In genomic region chr17:73829676-73830280, GRCh38 we compare ENCODE assay signal across 25 cellular contexts.
DNase-seq lines count a peak whose midpoint lies in the region; ATAC-seq, FAIRE-seq and TF ChIP-seq lines count a peak whose summit lies in the region.
"Had no signal": no experiment of that assay in that cellular context is flagged by ENCODE, and none has a peak within 500 bp of the region (broad histone marks: within the 10 kb centered on the region; RNA-seq: fewer than 3 reads in every experiment).

No MANE protein-coding gene starts in this region.

- H3K9me3 Mint-ChIP-seq in WTC11: peaks cover 4% of the 10 kb centered on the region; the same call in 1 of the 2 replicates
- peaks cover 0 to 3% (median 0%) of the 10 kb centered on the region in 11 donors for H3K9me3 Mint-ChIP-seq in naive thymus-derived CD4-positive, alpha-beta T cell
- H3K9me3 Mint-ChIP-seq: CD8-positive, alpha-beta memory T cell had no signal

- no peak overlapping the region for H3K4me3 Mint-ChIP-seq in WTC11
- H3K4me3 Mint-ChIP-seq in naive thymus-derived CD4-positive, alpha-beta T cell: peak overlapping the region in 7 of 10 donors; percentile 1 to 89 (median 67)
- H3K4me3 Mint-ChIP-seq: IgD-negative memory B cell had no signal

- peaks cover 45% of the 10 kb centered on the region for H3K27me3 Mint-ChIP-seq in WTC11 (ENCODE audit: low read depth)
- H3K27me3 Mint-ChIP-seq in naive thymus-derived CD4-positive, alpha-beta T cell: peaks cover 0 to 4% (median 2%) of the 10 kb centered on the region in 5 donors

- 91% methylated on average over 13 of the region's 13 CpGs for WGBS in smooth muscle cell (ENCODE audit: low lambda C conversion rate)

- H3K27ac ChIP-seq in naive thymus-derived CD4-positive, alpha-beta T cell (ENCODE audit: low read depth, low read length): no peak overlapping the region
- no peak overlapping the region for H3K27ac ChIP-seq in smooth muscle cell (ENCODE audit: low read depth)
- H3K27ac ChIP-seq: KMS-11, PC-9, SJCRH30 had no signal

- TF ChIP-seq CTCF in WTC11 (IDR thresholded peaks at IDR 0.05): no peak
- TF ChIP-seq CTCF in smooth muscle cell (IDR thresholded peaks at IDR 0.05; ENCODE audit: borderline replicate concordance, insufficient read depth, poor library complexity, severe bottlenecking): no peak

- CTCF ChIA-PET in WTC11 (lab: Charles Lee): no interaction called here
- CTCF ChIA-PET in naive thymus-derived CD4-positive, alpha-beta T cell (lab: Charles Lee): no interaction called here

- H3K36me3 ChIP-seq in naive thymus-derived CD4-positive, alpha-beta T cell (ENCODE audit: control insufficient read depth in 2 of 3, insufficient read depth in 3 of 3, low read length in 3 of 3): no peaks in the 10 kb centered on the region
- no peaks in the 10 kb centered on the region for H3K36me3 ChIP-seq in smooth muscle cell (ENCODE audit: low read depth)
- H3K36me3 ChIP-seq: SJCRH30 had no signal

- POLR2A ChIA-PET in WTC11 (lab: Charles Lee): no interaction called here
- POLR2A ChIA-PET in naive thymus-derived CD4-positive, alpha-beta T cell (lab: Charles Lee): interaction anchor here (2.0 to 7.5 kb wide), 2 partner anchors 10 to 108 kb away, joined by 7 to 80 read pairs; no protein-coding TSS in a partner anchor

- intact Hi-C loops in naive thymus-derived CD4-positive, alpha-beta T cell (cut with micrococcal nuclease): loop anchor here in 1 of 2 donors (2.0 to 10.0 kb wide), 3 partner anchors 55 to 237 kb away; no protein-coding TSS in a partner anchor

- no peak overlapping the region for H3K4me3 ChIP-seq in naive thymus-derived CD4-positive, alpha-beta T cell (ENCODE audit: low read length)
- no peak overlapping the region for H3K4me3 ChIP-seq in smooth muscle cell
- H3K4me3 ChIP-seq: PC-9, SJCRH30 had no signal

- no peak overlapping the region for H3K9ac ChIP-seq in smooth muscle cell (ENCODE audit: low read depth)
- H3K9ac ChIP-seq: KMS-11 had no signal

- H3K4me2 ChIP-seq in smooth muscle cell: no peak overlapping the region
- H3K4me2 ChIP-seq: KMS-11, PC-9 had no signal

- no peaks in the 10 kb centered on the region for H3K9me3 ChIP-seq in naive thymus-derived CD4-positive, alpha-beta T cell (ENCODE audit: control insufficient read depth in 2 of 3, low read length in 3 of 3)
- H3K9me3 ChIP-seq in smooth muscle cell (replicated peaks; ENCODE audit: low read depth): no peaks in the 10 kb centered on the region
- H3K9me3 ChIP-seq: SJCRH30 had no signal

- H3F3A ChIP-seq in smooth muscle cell (ENCODE audit: low read depth): no peaks in the 10 kb centered on the region

- peak; percentile 14; the same call in 1 of the 2 replicates for ATAC-seq in WTC11
- ATAC-seq in naive thymus-derived CD4-positive, alpha-beta T cell: no peak
- ATAC-seq in HG02938 (IDR thresholded peaks at IDR 0.05; ENCODE audit: unreplicated experiment): no peak
- ATAC-seq in GM19395 (IDR thresholded peaks at IDR 0.05; ENCODE audit: unreplicated experiment): no peak
- ATAC-seq: Right ventricle myocardium inferior had no signal

- H3K27ac Mint-ChIP-seq in WTC11: no peak overlapping the region
- peak overlapping the region in 7 of 9 donors; percentile 80 to 100 (median 95) for H3K27ac Mint-ChIP-seq in naive thymus-derived CD4-positive, alpha-beta T cell

- H3K79me2 ChIP-seq in smooth muscle cell (ENCODE audit: low read depth): no peaks in the 10 kb centered on the region

- H2AFZ ChIP-seq in smooth muscle cell (ENCODE audit: low read depth): no peak overlapping the region
- H2AFZ ChIP-seq: PC-9 had no signal

- FAIRE-seq in HTR-8/SVneo (lab: Jason Lieb, UNC) (peak; percentile 20), urothelium cell line (lab: Jason Lieb, UNC) (peak; percentile 72)
- FAIRE-seq: GM12891 had no signal

- no peaks in the 10 kb centered on the region for H3K27me3 ChIP-seq in naive thymus-derived CD4-positive, alpha-beta T cell (ENCODE audit: control insufficient read depth in 2 of 2, insufficient read depth in 2 of 2, low read length in 2 of 2)
- peaks cover 18% of the 10 kb centered on the region for H3K27me3 ChIP-seq in smooth muscle cell (ENCODE audit: low read depth)

- DNase-seq in HTR-8/SVneo (ENCODE audit: insufficient read length, low spot score): no peak
- DNase-seq in WTC11 (ENCODE audit: low spot score): no peak
- DNase-seq in naive thymus-derived CD4-positive, alpha-beta T cell: no peak
- DNase-seq in urothelium cell line (ENCODE audit: low spot score): no peak
- DNase-seq in smooth muscle cell (lab: John Stamatoyannopoulos, UW; ENCODE audit: unreplicated experiment): no peak
- DNase-seq: C1 segment of cervical spinal cord; CD8-positive, alpha-beta memory T cell; DMS 273 treated with DMSO at 0.1 percent for 48 hours; DMS79 treated with DMSO at 0.1 percent for 48 hours; GF-D8; GOT3; HCEC 1CT; MM.1S; NCI-H2029 treated with DMSO at 0.1 percent for 48 hours; NCI-H446 treated with DMSO at 0.1 percent for 48 hours; NCI-H526; NCI-H82; PC-9; SJCRH30 had no signal

- peaks cover 19 to 68% of the 10 kb centered on the region in 2 donors for H3K4me1 ChIP-seq in naive thymus-derived CD4-positive, alpha-beta T cell (ENCODE audit: control insufficient read depth in 2 of 2, insufficient read depth in 2 of 2, low read length in 2 of 2)
- peaks cover 9% of the 10 kb centered on the region for H3K4me1 ChIP-seq in smooth muscle cell (ENCODE audit: low read depth)
- H3K4me1 ChIP-seq: SJCRH30 had no signal

- peaks cover 49% of the 10 kb centered on the region for H3K4me1 Mint-ChIP-seq in WTC11
- H3K4me1 Mint-ChIP-seq in naive thymus-derived CD4-positive, alpha-beta T cell: peaks cover 6 to 88% (median 75%) of the 10 kb centered on the region in 7 donors

- no peaks in the 10 kb centered on the region for H4K20me1 ChIP-seq in smooth muscle cell (ENCODE audit: low read depth)

- H3K36me3 Mint-ChIP-seq in WTC11: no peaks in the 10 kb centered on the region
- peaks cover 0 to 5% (median 0%) of the 10 kb centered on the region in 5 donors for H3K36me3 Mint-ChIP-seq in naive thymus-derived CD4-positive, alpha-beta T cell
- H3K36me3 Mint-ChIP-seq: IgD-negative memory B cell had no signal

TF ChIP-seq in WTC11, 78 proteins besides CTCF, POLR2A, EP300 and RAD21:
- TF ChIP-seq, protein P1, sequence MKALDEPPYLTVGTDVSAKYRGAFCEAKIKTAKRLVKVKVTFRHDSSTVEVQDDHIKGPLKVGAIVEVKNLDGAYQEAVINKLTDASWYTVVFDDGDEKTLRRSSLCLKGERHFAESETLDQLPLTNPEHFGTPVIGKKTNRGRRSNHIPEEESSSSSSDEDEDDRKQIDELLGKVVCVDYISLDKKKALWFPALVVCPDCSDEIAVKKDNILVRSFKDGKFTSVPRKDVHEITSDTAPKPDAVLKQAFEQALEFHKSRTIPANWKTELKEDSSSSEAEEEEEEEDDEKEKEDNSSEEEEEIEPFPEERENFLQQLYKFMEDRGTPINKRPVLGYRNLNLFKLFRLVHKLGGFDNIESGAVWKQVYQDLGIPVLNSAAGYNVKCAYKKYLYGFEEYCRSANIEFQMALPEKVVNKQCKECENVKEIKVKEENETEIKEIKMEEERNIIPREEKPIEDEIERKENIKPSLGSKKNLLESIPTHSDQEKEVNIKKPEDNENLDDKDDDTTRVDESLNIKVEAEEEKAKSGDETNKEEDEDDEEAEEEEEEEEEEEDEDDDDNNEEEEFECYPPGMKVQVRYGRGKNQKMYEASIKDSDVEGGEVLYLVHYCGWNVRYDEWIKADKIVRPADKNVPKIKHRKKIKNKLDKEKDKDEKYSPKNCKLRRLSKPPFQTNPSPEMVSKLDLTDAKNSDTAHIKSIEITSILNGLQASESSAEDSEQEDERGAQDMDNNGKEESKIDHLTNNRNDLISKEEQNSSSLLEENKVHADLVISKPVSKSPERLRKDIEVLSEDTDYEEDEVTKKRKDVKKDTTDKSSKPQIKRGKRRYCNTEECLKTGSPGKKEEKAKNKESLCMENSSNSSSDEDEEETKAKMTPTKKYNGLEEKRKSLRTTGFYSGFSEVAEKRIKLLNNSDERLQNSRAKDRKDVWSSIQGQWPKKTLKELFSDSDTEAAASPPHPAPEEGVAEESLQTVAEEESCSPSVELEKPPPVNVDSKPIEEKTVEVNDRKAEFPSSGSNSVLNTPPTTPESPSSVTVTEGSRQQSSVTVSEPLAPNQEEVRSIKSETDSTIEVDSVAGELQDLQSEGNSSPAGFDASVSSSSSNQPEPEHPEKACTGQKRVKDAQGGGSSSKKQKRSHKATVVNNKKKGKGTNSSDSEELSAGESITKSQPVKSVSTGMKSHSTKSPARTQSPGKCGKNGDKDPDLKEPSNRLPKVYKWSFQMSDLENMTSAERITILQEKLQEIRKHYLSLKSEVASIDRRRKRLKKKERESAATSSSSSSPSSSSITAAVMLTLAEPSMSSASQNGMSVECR (CRISPR knock-in tag; IDR thresholded peaks at IDR 0.05; ENCODE audit: borderline replicate concordance): no peak
- TF ChIP-seq ZBTB21 (CRISPR knock-in tag; IDR thresholded peaks at IDR 0.05; ENCODE audit: borderline replicate concordance) (no peak), SP1 (CRISPR knock-in tag; conservative IDR thresholded peaks at IDR 0.05) (no peak), ESRRA (CRISPR knock-in tag; IDR thresholded peaks at IDR 0.05; ENCODE audit: borderline replicate concordance) (no peak), CREM (CRISPR knock-in tag; IDR thresholded peaks at IDR 0.05) (no peak), KAT7 (CRISPR knock-in tag; IDR thresholded peaks at IDR 0.05; ENCODE audit: borderline replicate concordance) (no peak), HMGA2 (CRISPR knock-in tag; IDR thresholded peaks at IDR 0.05) (no peak), FOXP1 (CRISPR knock-in tag; IDR thresholded peaks at IDR 0.05; ENCODE audit: borderline replicate concordance) (no peak), SOX15 (CRISPR knock-in tag; IDR thresholded peaks at IDR 0.05) (no peak)
- TF ChIP-seq, protein P2, sequence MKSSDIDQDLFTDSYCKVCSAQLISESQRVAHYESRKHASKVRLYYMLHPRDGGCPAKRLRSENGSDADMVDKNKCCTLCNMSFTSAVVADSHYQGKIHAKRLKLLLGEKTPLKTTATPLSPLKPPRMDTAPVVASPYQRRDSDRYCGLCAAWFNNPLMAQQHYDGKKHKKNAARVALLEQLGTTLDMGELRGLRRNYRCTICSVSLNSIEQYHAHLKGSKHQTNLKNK (CRISPR knock-in tag; IDR thresholded peaks at IDR 0.05): no peak
